Comparison of ENCODE assay signal across 8 cellular contexts in genomic region chr6:11824986-11825385, GRCh38. TPM values are rescaled to one million over a fixed set of nuclear protein-coding genes. Genes with fewer than 3 reads are reported as not detected.
A peak's percentile ranks its signal among the peaks of the same experiment; 100 is the strongest.
DNase-seq lines count a peak whose midpoint lies in the region; ATAC-seq, FAIRE-seq and TF ChIP-seq lines count a peak whose summit lies in the region.

No MANE protein-coding gene starts in this region.

- H3K9ac ChIP-seq in K562 (ENCODE audit: insufficient read depth in 1 of 2, low read depth in 2 of 2, low read length in 2 of 2): no peak overlapping the region

- H3K36me3 ChIP-seq in GM06990 (ENCODE audit: control insufficient read depth, insufficient read depth, low read length): no peaks in the 10 kb centered on the region
- no peaks in the 10 kb centered on the region for H3K36me3 ChIP-seq in K562 (ENCODE audit: control insufficient read depth, insufficient read depth, low read length)

- no peak overlapping the region for H3K27ac ChIP-seq in K562 (ENCODE audit: extremely low read depth, low read depth, low read length)

- H3K27me3 ChIP-seq in GM06990 (replicated peaks; ENCODE audit: control insufficient read depth, insufficient read depth, low read length) (no peaks in the 10 kb centered on the region), K562 (ENCODE audit: control insufficient read depth in 2 of 2, insufficient read depth in 2 of 2, low read length in 2 of 2) (no peaks in the 10 kb centered on the region)

- peaks cover under 1 to 3% of the 10 kb centered on the region in 2 experiments; a peak in 2 of 5 replicates for H3K4me1 ChIP-seq in K562 (replicated peaks in 1 of 2; ENCODE audit: control insufficient read depth in 2 of 2, insufficient read depth in 2 of 2, low read length in 2 of 2)

- TF ChIP-seq CTCF in GM06990 (IDR thresholded peaks at IDR 0.05; ENCODE audit: insufficient read depth, low read length, poor library complexity, severe bottlenecking) (no peak), K562 (IDR thresholded peaks at IDR 0.05 in 2 of 3, conservative IDR thresholded peaks at IDR 0.05 in 1 of 3; ENCODE audit: insufficient read depth in 2 of 3, low read depth in 1 of 3, low read length in 3 of 3) (no peak), mesothelial cell of epicardium (IDR thresholded peaks at IDR 0.05; ENCODE audit: unreplicated experiment) (no peak)

- H3K27ac Mint-ChIP-seq in mesothelial cell of epicardium: no peak overlapping the region

- TF ChIP-seq RAD21 in K562 (CRISPR knock-in tag; conservative IDR thresholded peaks at IDR 0.05 in 1 of 2, IDR thresholded peaks at IDR 0.05 in 1 of 2): no peak

- H3K9me3 Mint-ChIP-seq in mesothelial cell of epicardium: peaks cover under 1% of the 10 kb centered on the region

- in situ Hi-C loops in K562 (cut with MboI): no loop called here

- H3K27me3 Mint-ChIP-seq in mesothelial cell of epicardium (ENCODE audit: low read depth): no peaks in the 10 kb centered on the region

- no peaks in the 10 kb centered on the region for H3K9me1 ChIP-seq in K562 (ENCODE audit: control insufficient read depth, insufficient read depth, low read length)

- H4K20me1 ChIP-seq in K562 (replicated peaks; ENCODE audit: control insufficient read depth, insufficient read depth, low read length): no peaks in the 10 kb centered on the region

- no peak overlapping the region for H3K4me3 ChIP-seq in GM06990 (replicated peaks; ENCODE audit: low read depth, low read length)
- no peak overlapping the region for H3K4me3 ChIP-seq in K562

- DNase-seq in GM06990 (ENCODE audit: extremely low read depth, insufficient read length) (peak; percentile 66), K562 (ENCODE audit: extremely low read depth in 1 of 4, low spot score in 3 of 4) (no peak), mesothelial cell of epicardium (ENCODE audit: low spot score in 2 of 2, unreplicated experiment in 2 of 2) (no peak), HUDEP-2 (lab: John Stamatoyannopoulos, UW; ENCODE audit: unreplicated experiment in 76 of 76) (no peak), cardiac septum (ENCODE audit: low spot score) (no peak), SKM-1 (lab: John Stamatoyannopoulos, UW; ENCODE audit: unreplicated experiment) (no peak)

- peaks cover 15% of the 10 kb centered on the region for H3K4me1 Mint-ChIP-seq in mesothelial cell of epicardium

- POLR2A ChIA-PET in K562 (lab: Yijun Ruan, JAX): no interaction called here

- no peaks in the 10 kb centered on the region for H3K9me3 ChIP-seq in K562 (replicated peaks; ENCODE audit: control insufficient read depth, insufficient read depth, low read depth, low read length)

- no TSS peak for BruUV-seq in K562 (replicated peaks; lab: Mats Ljungman, UMichigan)

- no peak for TF ChIP-seq EP300 in K562 (IDR thresholded peaks at IDR 0.05; ENCODE audit: low read length)

- H3K79me2 ChIP-seq in K562 (ENCODE audit: control insufficient read depth, insufficient read depth, low read length): no peaks in the 10 kb centered on the region

- H3K4me3 Mint-ChIP-seq in mesothelial cell of epicardium: no peak overlapping the region

- ATAC-seq in GM19395 (IDR thresholded peaks at IDR 0.05; ENCODE audit: unreplicated experiment): peak; percentile 59
- peak; percentile 74 for ATAC-seq in HG03135 (IDR thresholded peaks at IDR 0.05; ENCODE audit: unreplicated experiment)
- no peak for ATAC-seq in K562

- no peak overlapping the region for H3K4me2 ChIP-seq in K562 (ENCODE audit: insufficient read depth, low read length)

- 71% methylated on average over 4 of the region's 4 CpGs for WGBS in K562 (ENCODE audit: insufficient coverage, low coverage, missing lambda C conversion rate)

- intact Hi-C loops in K562 (cut with micrococcal nuclease) (no loop called here), cardiac septum (cut with DNase I) (no loop called here)

- no peaks in the 10 kb centered on the region for H3K36me3 Mint-ChIP-seq in mesothelial cell of epicardium

- 0 out of 2 replicates have a peak overlapping the region, but pooled peaks have one; percentile 36 for H2AFZ ChIP-seq in K562 (ENCODE audit: low read depth, low read length)

- no peak for FAIRE-seq in K562 (lab: Jason Lieb, UNC)

- no peak for TF ChIP-seq POLR2A in K562 (conservative IDR thresholded peaks at IDR 0.05)

- CTCF ChIA-PET in K562 (lab: Yijun Ruan, JAX; ENCODE audit: low intra/inter-chr PET ratio): interaction anchor here (0.6 kb wide), 1 partner anchor 27 kb away, joined by 3 read pairs; no protein-coding TSS in a partner anchor

TF ChIP-seq in K562, 482 proteins besides CTCF, POLR2A, EP300 and RAD21:
- no peak for TF ChIP-seq KLF13 (tag; IDR thresholded peaks at IDR 0.05; ENCODE audit: borderline replicate concordance, low read depth)
- no peak for TF ChIP-seq SUPT5H (IDR thresholded peaks at IDR 0.05)
- TF ChIP-seq, protein P1, sequence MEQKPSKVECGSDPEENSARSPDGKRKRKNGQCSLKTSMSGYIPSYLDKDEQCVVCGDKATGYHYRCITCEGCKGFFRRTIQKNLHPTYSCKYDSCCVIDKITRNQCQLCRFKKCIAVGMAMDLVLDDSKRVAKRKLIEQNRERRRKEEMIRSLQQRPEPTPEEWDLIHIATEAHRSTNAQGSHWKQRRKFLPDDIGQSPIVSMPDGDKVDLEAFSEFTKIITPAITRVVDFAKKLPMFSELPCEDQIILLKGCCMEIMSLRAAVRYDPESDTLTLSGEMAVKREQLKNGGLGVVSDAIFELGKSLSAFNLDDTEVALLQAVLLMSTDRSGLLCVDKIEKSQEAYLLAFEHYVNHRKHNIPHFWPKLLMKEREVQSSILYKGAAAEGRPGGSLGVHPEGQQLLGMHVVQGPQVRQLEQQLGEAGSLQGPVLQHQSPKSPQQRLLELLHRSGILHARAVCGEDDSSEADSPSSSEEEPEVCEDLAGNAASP (IDR thresholded peaks at IDR 0.05): no peak
- no peak for TF ChIP-seq SREBF1 (IDR thresholded peaks at IDR 0.05; ENCODE audit: borderline replicate concordance, low read depth, low read length)
- no peak for TF ChIP-seq TFE3 (CRISPR knock-in tag; IDR thresholded peaks at IDR 0.05)
- no peak for TF ChIP-seq SAFB (IDR thresholded peaks at IDR 0.05; ENCODE audit: borderline replicate concordance, low read depth, low read length)
TF ChIP-seq in K562: peak in this region for 0.

RNA-seq across cellular contexts. Expression of gene ADTRP, which starts 46.4 kb away (rescaled TPM):
- total RNA-seq in K562 (2011; cell fraction: chromatin; rRNA removed; ENCODE audit: low replicate concordance): 13.8 and 18.6 TPM in 2 replicates
- total RNA-seq in K562 (2011; cell fraction: nucleolus; rRNA removed): 13.8 and 20.4 TPM in 2 replicates
- 13.9 and 19.7 TPM in 2 replicates for total RNA-seq in K562 (2011; cell fraction: nucleoplasm; rRNA removed)
- 7.4 and 9.6 TPM in 2 replicates for total RNA-seq in K562 (2014; rRNA removed)
- 13.3 and 13.9 TPM in 2 replicates for total RNA-seq in K562 (2014; rRNA removed; fragmentation: Illumina TruSeq; extraction: Trizol)
- total RNA-seq in K562 (2015; rRNA removed; fragmentation: Illumina TruSeq; extraction: Trizol): 13.5 and 13.8 TPM in 2 replicates
- 11.7 and 12.3 TPM in 2 replicates for total RNA-seq in K562 (2021)
- polyA plus RNA-seq in K562 (2011; rRNA removed): 8.7 and 10.0 TPM in 2 replicates
- 7.1 and 9.6 TPM in 2 replicates for polyA plus RNA-seq in K562 (2011; cell fraction: cytosol; rRNA removed)
- polyA plus RNA-seq in K562 (2011; cell fraction: nucleus; rRNA removed): 16.3 and 17.9 TPM in 2 replicates
- 19.8 and 27.5 TPM in 2 replicates for polyA plus RNA-seq in K562 (2012)
- polyA plus RNA-seq in K562 (2014; fragmentation: Illumina TruSeq; extraction: Trizol): 21.7 and 24.0 TPM in 2 replicates
- 10 to 100 TPM; 13.6 to 18.3 TPM for polyA plus RNA-seq in K562 (2014; fragmentation: Nextera tagmentation; extraction: Ambion mirVana)
- polyA plus RNA-seq in K562 (2014; rRNA removed): 12.9 and 16.4 TPM in 2 replicates
- 7.4 and 9.3 TPM in 2 replicates for polyA minus RNA-seq in K562 (2011; rRNA and poly(A)+ RNA removed)
- 3.6 and 6.5 TPM in 2 replicates for polyA minus RNA-seq in K562 (2011; cell fraction: cytosol; rRNA and poly(A)+ RNA removed)
- 6.1 and 7.9 TPM in 2 replicates for polyA minus RNA-seq in K562 (2011; cell fraction: nucleus; rRNA and poly(A)+ RNA removed)
- 3.4 to 4.0 TPM (median 3.8 TPM) in 3 replicates for total RNA-seq in mesothelial cell of epicardium
- not detected for total RNA-seq in cardiac septum
